ENCODE assay signal across 8 cellular contexts in the genomic region with DNA sequence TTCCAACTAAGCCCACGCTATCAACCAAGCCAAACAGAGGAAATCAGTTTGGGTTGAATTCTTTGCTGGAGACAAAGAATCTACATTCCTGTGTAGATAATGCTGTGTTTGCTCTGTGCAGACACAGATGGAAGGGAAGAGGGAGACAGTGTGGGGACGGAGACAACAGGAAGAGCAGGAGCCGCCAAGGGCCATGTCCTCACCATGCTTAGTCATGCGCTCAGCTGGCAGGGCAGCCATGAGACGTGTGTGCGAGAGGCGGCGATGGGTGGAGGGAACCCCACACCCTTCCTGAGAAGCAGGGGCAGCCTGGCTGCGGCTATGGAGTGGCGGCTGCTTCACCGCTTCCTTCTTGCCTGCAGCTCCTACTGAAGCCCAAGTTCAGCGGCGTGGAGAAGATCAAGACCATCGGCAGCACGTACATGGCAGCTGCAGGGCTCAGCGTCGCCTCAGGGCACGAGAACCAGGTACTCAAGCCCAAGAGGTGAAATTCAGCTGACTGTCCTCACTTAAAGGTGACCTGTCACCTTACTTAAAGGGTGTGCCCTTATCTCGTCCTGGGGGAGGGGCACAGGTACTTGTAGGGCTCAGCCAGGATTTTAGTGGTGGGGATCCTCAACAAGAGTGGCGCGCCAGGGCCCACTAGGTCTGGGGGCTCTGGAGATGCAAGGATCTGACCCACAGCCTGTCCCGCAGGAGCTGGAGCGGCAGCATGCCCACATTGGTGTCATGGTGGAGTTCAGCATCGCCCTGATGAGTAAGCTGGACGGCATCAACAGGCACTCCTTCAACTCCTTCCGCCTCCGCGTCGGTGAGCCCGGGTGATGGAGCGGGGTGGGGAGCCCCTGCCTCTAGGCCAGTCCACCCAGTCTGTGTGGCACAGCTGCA.
DNase-seq lines count a peak whose midpoint lies in the region.

No MANE protein-coding gene starts in this region.

- no peaks in the 10 kb centered on the region for H3K9me3 Mint-ChIP-seq in activated naive CD4-positive, alpha-beta T cell treated with anti-CD3 and anti-CD28 coated beads, Interleukin-2, amount 50 U/mL, for 24 hours

- peaks cover 30% of the 10 kb centered on the region for H3K4me1 Mint-ChIP-seq in activated naive CD4-positive, alpha-beta T cell treated with anti-CD3 and anti-CD28 coated beads, Interleukin-2, amount 50 U/mL, for 24 hours

- peak overlapping the region; percentile 76 for H3K27ac Mint-ChIP-seq in activated naive CD4-positive, alpha-beta T cell treated with anti-CD3 and anti-CD28 coated beads, Interleukin-2, amount 50 U/mL, for 24 hours

- H3K4me3 Mint-ChIP-seq in activated naive CD4-positive, alpha-beta T cell treated with anti-CD3 and anti-CD28 coated beads, Interleukin-2, amount 50 U/mL, for 24 hours, result peak overlapping the region; percentile 57

- no peaks in the 10 kb centered on the region for H3K27me3 Mint-ChIP-seq in activated naive CD4-positive, alpha-beta T cell treated with anti-CD3 and anti-CD28 coated beads, Interleukin-2, amount 50 U/mL, for 24 hours

- DNase-seq in Kasumi-1 (lab: John Stamatoyannopoulos, UW), result peak; percentile 93
- DNase-seq in iris pigment epithelial cell (ENCODE audit: low read depth), result peak; percentile 69
- peak; percentile 24 for DNase-seq in stimulated activated CD8-positive, alpha-beta memory T cell treated with anti-CD3 and anti-CD28 coated beads, Interleukin-12 subunit alpha, Interleukin-12 subunit beta, amount 100 ng/mL, for 4 hours (ENCODE audit: low read depth)
- no peak for DNase-seq in DMS79 (lab: John Stamatoyannopoulos, UW)
- DNase-seq in DMS153 (lab: John Stamatoyannopoulos, UW), result no peak
- DNase-seq in GOT3 (lab: John Stamatoyannopoulos, UW), result no peak
- DNase-seq in dedifferentiated amniotic fluid mesenchymal stem cell (ENCODE audit: extremely low spot score), result no peak

- peaks cover 10% of the 10 kb centered on the region for H3K36me3 Mint-ChIP-seq in activated naive CD4-positive, alpha-beta T cell treated with anti-CD3 and anti-CD28 coated beads, Interleukin-2, amount 50 U/mL, for 24 hours

Comparison
In these comparisons a context has a peak if more than half of its experiments do, and no peak if none do; other contexts are left out.
1. DNase-seq: peak in Kasumi-1 (2 of 2), iris pigment epithelial cell (single experiment) and stimulated activated CD8-positive, alpha-beta memory T cell treated with anti-CD3 and anti-CD28 coated beads, Interleukin-12 subunit alpha, Interleukin-12 subunit beta, amount 100 ng/mL, for 4 hours (single experiment); none in DMS79 (single experiment), DMS153 (single experiment), GOT3 (single experiment) and dedifferentiated amniotic fluid mesenchymal stem cell (single experiment).